ENCODE assay signal across 12 cellular contexts in genomic region chr15:30984542-30984941, GRCh38. TPM values are rescaled to one million over a fixed set of nuclear protein-coding genes. Genes with fewer than 3 reads are reported as not detected.
DNase-seq lines count a peak whose midpoint lies in the region; ATAC-seq, FAIRE-seq and TF ChIP-seq lines count a peak whose summit lies in the region.
"Had no signal": no experiment of that assay in that cellular context is flagged by ENCODE, and none has a peak within 500 bp of the region (broad histone marks: within the 10 kb centered on the region; RNA-seq: fewer than 3 reads in every experiment).

No MANE protein-coding gene starts in this region.

- ATAC-seq in esophagus mucosa (no peak), body of pancreas (no peak)
- ATAC-seq: HCT116, PC-3 had no signal

- H4K20me1 ChIP-seq in OCI-LY7 (ENCODE audit: insufficient read depth, low read length), result no peaks in the 10 kb centered on the region

- TF ChIP-seq EP300 in sigmoid colon (IDR thresholded peaks at IDR 0.05), result no peak

- CTCF ChIA-PET in OCI-LY7 (lab: Charles Lee; ENCODE audit: unreplicated experiment), result no interaction called here

- no peaks in the 10 kb centered on the region for H3K79me2 ChIP-seq in OCI-LY7 (ENCODE audit: insufficient read depth, low read depth, low read length)

- BruUV-seq in OCI-LY7 (replicated peaks; lab: Mats Ljungman, UMichigan), result no TSS peak

- H3K4me2 ChIP-seq in OCI-LY7 (ENCODE audit: low read length), result peak overlapping the region; percentile 34; the same call in 1 of the 2 replicates

- H3K4me1 ChIP-seq in OCI-LY7 (ENCODE audit: insufficient read depth, low read length, poor library complexity, severe bottlenecking) (peaks cover 14% of the 10 kb centered on the region), sigmoid colon (peaks cover 0 to 70% (median 44%) of the 10 kb centered on the region in 4 donors), body of pancreas (peaks cover 37% of the 10 kb centered on the region)

- H3K27ac ChIP-seq in OCI-LY7 (ENCODE audit: low read depth, low read length, poor library complexity, severe bottlenecking) (no peak overlapping the region), sigmoid colon (peak overlapping the region; percentile 30 to 56 (median 52)), body of pancreas (peak overlapping the region in 2 of 4 donors; percentile 22 to 46)

- FAIRE-seq in frontal cortex (lab: Jason Lieb, UNC), result peak; percentile 85

- peaks cover 8% of the 10 kb centered on the region for H3K36me3 ChIP-seq in OCI-LY7 (ENCODE audit: insufficient read depth, low read length)
- H3K36me3 ChIP-seq in sigmoid colon, result peaks cover 0 to 44% (median 3%) of the 10 kb centered on the region in 4 donors
- no peaks in the 10 kb centered on the region for H3K36me3 ChIP-seq in body of pancreas (replicated peaks in 1 of 2; ENCODE audit: insufficient read depth in 1 of 2, low read depth in 2 of 2)

- no peak overlapping the region for H2AFZ ChIP-seq in OCI-LY7 (ENCODE audit: low read length)

- no peak for DNase-seq in OCI-LY7 (ENCODE audit: low spot score)
- DNase-seq in frontal cortex (ENCODE audit: low spot score in 2 of 2), result peak; percentile 28 to 48
- DNase-seq in sigmoid colon, result no peak
- no peak for DNase-seq in HCEC 1CT
- no peak for DNase-seq in activated CD4-positive, alpha-beta T cell treated with anti-CD3 and anti-CD28 coated beads, Interleukin-2, amount 50 U/mL, for 1 hour
- no peak for DNase-seq in body of pancreas
- DNase-seq: cortex of kidney, islet precursor cell, PC-3 had no signal

- H3K9me3 ChIP-seq in OCI-LY7 (ENCODE audit: low read length), result no peaks in the 10 kb centered on the region
- no peaks in the 10 kb centered on the region for H3K9me3 ChIP-seq in sigmoid colon
- no peaks in the 10 kb centered on the region for H3K9me3 ChIP-seq in body of pancreas

- TF ChIP-seq POLR2A in sigmoid colon (IDR thresholded peaks at IDR 0.05) (no peak), body of pancreas (IDR thresholded peaks at IDR 0.05) (no peak)

- intact Hi-C loops in OCI-LY7 (cut with micrococcal nuclease; ENCODE audit: unreplicated experiment) (no loop called here), sigmoid colon (cut with DNase I) (no loop called here), body of pancreas (cut with DNase I) (no loop called here)

- H3K27me3 ChIP-seq in sigmoid colon, result no peaks in the 10 kb centered on the region
- H3K27me3 ChIP-seq in body of pancreas, result no peaks in the 10 kb centered on the region

- no peaks in the 10 kb centered on the region for H3K9me2 ChIP-seq in OCI-LY7 (ENCODE audit: insufficient read depth, low read length)

- WGBS in sigmoid colon, 2 donors, result 19 to 45% methylated on average over 6 of the region's 6 CpGs
- WGBS in body of pancreas, 2 donors, result 53 to 56% methylated on average over 6 of the region's 6 CpGs

- TF ChIP-seq CTCF in OCI-LY7 (conservative IDR thresholded peaks at IDR 0.05; ENCODE audit: low read length), result no peak
- TF ChIP-seq CTCF in sigmoid colon (IDR thresholded peaks at IDR 0.05), result no peak
- TF ChIP-seq CTCF in body of pancreas (IDR thresholded peaks at IDR 0.05), result peak in 1 of 7 experiments; percentile 1

- peak overlapping the region; percentile 25; the same call in 1 of the 2 replicates for H3K4me3 ChIP-seq in GM08714 (ENCODE audit: low read length)
- H3K4me3 ChIP-seq in OCI-LY7 (ENCODE audit: low read depth, low read length, poor library complexity, severe bottlenecking), result no peak overlapping the region
- H3K4me3 ChIP-seq in sigmoid colon, result peak overlapping the region in 1 of 4 donors; percentile 1
- no peak overlapping the region for H3K4me3 ChIP-seq in body of pancreas

- POLR2A ChIA-PET in OCI-LY7 (lab: Charles Lee), result interaction anchor here (0.7 to 1.4 kb wide), 6 partner anchors 9 to 45 kb away, joined by 3 to 6 read pairs (median 4); no protein-coding TSS in a partner anchor

RNA-seq across cellular contexts. Expression of gene MTMR10, which starts 6.9 kb away (rescaled TPM):
- total RNA-seq in OCI-LY7 (2014; rRNA removed; shearing (Covaris generic)), result 5.6 and 10.5 TPM in 2 replicates
- total RNA-seq in OCI-LY7 (2022) (15.4 and 21.8 TPM in 2 replicates), frontal cortex (6.1 TPM), sigmoid colon (10 to 100 TPM; 24.3 to 31.0 (median 27.9) TPM), esophagus mucosa (19.1 TPM), body of pancreas (10 to 100 TPM; 14.5 to 22.3 TPM)
- 10 to 100 TPM; 11.4 to 12.7 (median 11.7) TPM for polyA plus RNA-seq in sigmoid colon

Comparison
In these comparisons a context has a peak if more than half of its experiments do, and no peak if none do; other contexts are left out.
1. DNase-seq: peak in frontal cortex (2 of 2); none in OCI-LY7 (single experiment), sigmoid colon (single experiment), HCEC 1CT (single experiment), activated CD4-positive, alpha-beta T cell treated with anti-CD3 and anti-CD28 coated beads, Interleukin-2, amount 50 U/mL, for 1 hour (single experiment) and body of pancreas (0 of 4).